ENCODE assay signal across 1 cellular context in the genomic region with DNA sequence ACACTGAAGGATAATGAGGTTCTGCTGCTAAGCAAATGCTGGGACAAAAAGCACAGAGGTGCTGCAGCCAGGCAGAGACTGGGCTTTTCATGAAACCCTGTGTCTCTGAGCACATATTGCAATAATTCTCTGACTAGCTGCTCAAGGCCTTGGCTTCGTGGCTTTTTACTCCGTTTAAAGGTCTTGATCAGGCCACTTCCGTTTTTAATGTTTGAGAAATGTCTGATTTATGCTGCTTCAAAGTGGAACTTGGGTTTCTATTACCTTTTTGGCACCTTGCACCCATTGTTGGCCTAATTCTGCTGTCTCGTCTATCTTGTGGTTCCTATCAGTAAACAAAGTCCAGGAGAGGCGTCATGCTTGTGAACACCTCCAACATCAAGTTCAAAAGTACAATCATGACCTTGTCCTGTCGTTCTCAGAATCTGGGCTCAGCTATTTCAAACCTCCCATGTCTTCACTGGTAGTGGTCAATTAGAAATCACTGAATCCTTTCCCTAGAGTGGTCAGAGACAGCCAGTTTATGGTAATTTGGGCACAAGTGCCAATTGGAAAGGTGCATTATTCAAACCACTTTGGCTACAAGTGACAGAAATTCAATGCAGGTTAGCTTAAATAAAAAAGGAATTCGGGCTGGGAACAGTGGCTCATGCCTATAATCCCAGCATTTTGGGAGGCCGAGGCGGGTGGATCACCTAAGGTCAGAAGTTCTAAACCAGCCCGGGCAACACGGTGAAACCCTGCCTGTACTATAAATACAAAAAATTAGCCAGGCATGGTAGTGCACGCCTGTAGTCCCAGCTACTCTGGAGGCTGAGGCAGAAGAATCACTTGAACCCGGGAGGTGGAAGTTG.
TF ChIP-seq lines count a peak whose summit lies in the region.

No MANE protein-coding gene starts in this region.

TF ChIP-seq in HepG2, 621 proteins besides CTCF, POLR2A, EP300 and RAD21 (continued from another document and continues in another):
- TF ChIP-seq ZNF275 (CRISPR knock-in tag; IDR thresholded peaks at IDR 0.05; ENCODE audit: borderline replicate concordance) (peak; percentile 76; the same call in 1 of the 2 replicates), ZFY (CRISPR knock-in tag; IDR thresholded peaks at IDR 0.05) (peak; percentile 53; the same call in 1 of the 2 replicates), ARID5B (CRISPR knock-in tag; IDR thresholded peaks at IDR 0.05) (peak; percentile 98), ZFP36L1 (CRISPR knock-in tag; IDR thresholded peaks at IDR 0.05) (no peak), IKZF4 (CRISPR knock-in tag; IDR thresholded peaks at IDR 0.05; ENCODE audit: borderline replicate concordance, low read depth, not compliant biosample characterization) (no peak), TOPORS (CRISPR knock-in tag; IDR thresholded peaks at IDR 0.05) (peak; percentile 94), JUND (CRISPR knock-in tag; IDR thresholded peaks at IDR 0.05) (no peak; the same call in 1 of the 2 replicates), SP140L (CRISPR knock-in tag; IDR thresholded peaks at IDR 0.05; ENCODE audit: borderline replicate concordance) (no peak), FOXC1 (CRISPR knock-in tag; IDR thresholded peaks at IDR 0.05; ENCODE audit: borderline replicate concordance) (no peak), ZNF605 (CRISPR knock-in tag; IDR thresholded peaks at IDR 0.05) (peak; percentile 77; the same call in 1 of the 2 replicates), ZNF234 (CRISPR knock-in tag; conservative IDR thresholded peaks at IDR 0.05) (no peak), BORCS8-MEF2B (CRISPR knock-in tag; IDR thresholded peaks at IDR 0.05) (peak; percentile 63; the same call in 1 of the 2 replicates), TGIF2 (CRISPR knock-in tag; IDR thresholded peaks at IDR 0.05) (peak; percentile 46; the same call in 1 of the 2 replicates), GTF2F1 (IDR thresholded peaks at IDR 0.05; ENCODE audit: low read length) (no peak), ZNF225 (CRISPR knock-in tag; IDR thresholded peaks at IDR 0.05) (no peak), ZNF761 (CRISPR knock-in tag; conservative IDR thresholded peaks at IDR 0.05) (no peak), SIN3B (IDR thresholded peaks at IDR 0.05; ENCODE audit: low read length) (no peak), ZSCAN20 (CRISPR knock-in tag; IDR thresholded peaks at IDR 0.05; ENCODE audit: borderline replicate concordance) (no peak), ZNF691 (CRISPR knock-in tag; IDR thresholded peaks at IDR 0.05; ENCODE audit: borderline replicate concordance, low read depth) (no peak), ZMYM2 (CRISPR knock-in tag; IDR thresholded peaks at IDR 0.05) (no peak), ZC3H4 (CRISPR knock-in tag; IDR thresholded peaks at IDR 0.05; ENCODE audit: borderline replicate concordance) (peak; percentile 51; the same call in 1 of the 2 replicates)
- TF ChIP-seq, protein P1, sequence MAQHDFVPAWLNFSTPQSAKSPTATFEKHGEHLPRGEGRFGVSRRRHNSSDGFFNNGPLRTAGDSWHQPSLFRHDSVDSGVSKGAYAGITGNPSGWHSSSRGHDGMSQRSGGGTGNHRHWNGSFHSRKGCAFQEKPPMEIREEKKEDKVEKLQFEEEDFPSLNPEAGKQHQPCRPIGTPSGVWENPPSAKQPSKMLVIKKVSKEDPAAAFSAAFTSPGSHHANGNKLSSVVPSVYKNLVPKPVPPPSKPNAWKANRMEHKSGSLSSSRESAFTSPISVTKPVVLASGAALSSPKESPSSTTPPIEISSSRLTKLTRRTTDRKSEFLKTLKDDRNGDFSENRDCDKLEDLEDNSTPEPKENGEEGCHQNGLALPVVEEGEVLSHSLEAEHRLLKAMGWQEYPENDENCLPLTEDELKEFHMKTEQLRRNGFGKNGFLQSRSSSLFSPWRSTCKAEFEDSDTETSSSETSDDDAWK (CRISPR knock-in tag; IDR thresholded peaks at IDR 0.05), result no peak
- TF ChIP-seq, protein P2, sequence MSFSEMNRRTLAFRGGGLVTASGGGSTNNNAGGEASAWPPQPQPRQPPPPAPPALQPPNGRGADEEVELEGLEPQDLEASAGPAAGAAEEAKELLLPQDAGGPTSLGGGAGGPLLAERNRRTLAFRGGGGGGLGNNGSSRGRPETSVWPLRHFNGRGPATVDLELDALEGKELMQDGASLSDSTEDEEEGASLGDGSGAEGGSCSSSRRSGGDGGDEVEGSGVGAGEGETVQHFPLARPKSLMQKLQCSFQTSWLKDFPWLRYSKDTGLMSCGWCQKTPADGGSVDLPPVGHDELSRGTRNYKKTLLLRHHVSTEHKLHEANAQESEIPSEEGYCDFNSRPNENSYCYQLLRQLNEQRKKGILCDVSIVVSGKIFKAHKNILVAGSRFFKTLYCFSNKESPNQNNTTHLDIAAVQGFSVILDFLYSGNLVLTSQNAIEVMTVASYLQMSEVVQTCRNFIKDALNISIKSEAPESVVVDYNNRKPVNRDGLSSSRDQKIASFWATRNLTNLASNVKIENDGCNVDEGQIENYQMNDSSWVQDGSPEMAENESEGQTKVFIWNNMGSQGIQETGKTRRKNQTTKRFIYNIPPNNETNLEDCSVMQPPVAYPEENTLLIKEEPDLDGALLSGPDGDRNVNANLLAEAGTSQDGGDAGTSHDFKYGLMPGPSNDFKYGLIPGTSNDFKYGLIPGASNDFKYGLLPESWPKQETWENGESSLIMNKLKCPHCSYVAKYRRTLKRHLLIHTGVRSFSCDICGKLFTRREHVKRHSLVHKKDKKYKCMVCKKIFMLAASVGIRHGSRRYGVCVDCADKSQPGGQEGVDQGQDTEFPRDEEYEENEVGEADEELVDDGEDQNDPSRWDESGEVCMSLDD (CRISPR knock-in tag; IDR thresholded peaks at IDR 0.05; ENCODE audit: borderline replicate concordance), result no peak
- TF ChIP-seq, protein P3, sequence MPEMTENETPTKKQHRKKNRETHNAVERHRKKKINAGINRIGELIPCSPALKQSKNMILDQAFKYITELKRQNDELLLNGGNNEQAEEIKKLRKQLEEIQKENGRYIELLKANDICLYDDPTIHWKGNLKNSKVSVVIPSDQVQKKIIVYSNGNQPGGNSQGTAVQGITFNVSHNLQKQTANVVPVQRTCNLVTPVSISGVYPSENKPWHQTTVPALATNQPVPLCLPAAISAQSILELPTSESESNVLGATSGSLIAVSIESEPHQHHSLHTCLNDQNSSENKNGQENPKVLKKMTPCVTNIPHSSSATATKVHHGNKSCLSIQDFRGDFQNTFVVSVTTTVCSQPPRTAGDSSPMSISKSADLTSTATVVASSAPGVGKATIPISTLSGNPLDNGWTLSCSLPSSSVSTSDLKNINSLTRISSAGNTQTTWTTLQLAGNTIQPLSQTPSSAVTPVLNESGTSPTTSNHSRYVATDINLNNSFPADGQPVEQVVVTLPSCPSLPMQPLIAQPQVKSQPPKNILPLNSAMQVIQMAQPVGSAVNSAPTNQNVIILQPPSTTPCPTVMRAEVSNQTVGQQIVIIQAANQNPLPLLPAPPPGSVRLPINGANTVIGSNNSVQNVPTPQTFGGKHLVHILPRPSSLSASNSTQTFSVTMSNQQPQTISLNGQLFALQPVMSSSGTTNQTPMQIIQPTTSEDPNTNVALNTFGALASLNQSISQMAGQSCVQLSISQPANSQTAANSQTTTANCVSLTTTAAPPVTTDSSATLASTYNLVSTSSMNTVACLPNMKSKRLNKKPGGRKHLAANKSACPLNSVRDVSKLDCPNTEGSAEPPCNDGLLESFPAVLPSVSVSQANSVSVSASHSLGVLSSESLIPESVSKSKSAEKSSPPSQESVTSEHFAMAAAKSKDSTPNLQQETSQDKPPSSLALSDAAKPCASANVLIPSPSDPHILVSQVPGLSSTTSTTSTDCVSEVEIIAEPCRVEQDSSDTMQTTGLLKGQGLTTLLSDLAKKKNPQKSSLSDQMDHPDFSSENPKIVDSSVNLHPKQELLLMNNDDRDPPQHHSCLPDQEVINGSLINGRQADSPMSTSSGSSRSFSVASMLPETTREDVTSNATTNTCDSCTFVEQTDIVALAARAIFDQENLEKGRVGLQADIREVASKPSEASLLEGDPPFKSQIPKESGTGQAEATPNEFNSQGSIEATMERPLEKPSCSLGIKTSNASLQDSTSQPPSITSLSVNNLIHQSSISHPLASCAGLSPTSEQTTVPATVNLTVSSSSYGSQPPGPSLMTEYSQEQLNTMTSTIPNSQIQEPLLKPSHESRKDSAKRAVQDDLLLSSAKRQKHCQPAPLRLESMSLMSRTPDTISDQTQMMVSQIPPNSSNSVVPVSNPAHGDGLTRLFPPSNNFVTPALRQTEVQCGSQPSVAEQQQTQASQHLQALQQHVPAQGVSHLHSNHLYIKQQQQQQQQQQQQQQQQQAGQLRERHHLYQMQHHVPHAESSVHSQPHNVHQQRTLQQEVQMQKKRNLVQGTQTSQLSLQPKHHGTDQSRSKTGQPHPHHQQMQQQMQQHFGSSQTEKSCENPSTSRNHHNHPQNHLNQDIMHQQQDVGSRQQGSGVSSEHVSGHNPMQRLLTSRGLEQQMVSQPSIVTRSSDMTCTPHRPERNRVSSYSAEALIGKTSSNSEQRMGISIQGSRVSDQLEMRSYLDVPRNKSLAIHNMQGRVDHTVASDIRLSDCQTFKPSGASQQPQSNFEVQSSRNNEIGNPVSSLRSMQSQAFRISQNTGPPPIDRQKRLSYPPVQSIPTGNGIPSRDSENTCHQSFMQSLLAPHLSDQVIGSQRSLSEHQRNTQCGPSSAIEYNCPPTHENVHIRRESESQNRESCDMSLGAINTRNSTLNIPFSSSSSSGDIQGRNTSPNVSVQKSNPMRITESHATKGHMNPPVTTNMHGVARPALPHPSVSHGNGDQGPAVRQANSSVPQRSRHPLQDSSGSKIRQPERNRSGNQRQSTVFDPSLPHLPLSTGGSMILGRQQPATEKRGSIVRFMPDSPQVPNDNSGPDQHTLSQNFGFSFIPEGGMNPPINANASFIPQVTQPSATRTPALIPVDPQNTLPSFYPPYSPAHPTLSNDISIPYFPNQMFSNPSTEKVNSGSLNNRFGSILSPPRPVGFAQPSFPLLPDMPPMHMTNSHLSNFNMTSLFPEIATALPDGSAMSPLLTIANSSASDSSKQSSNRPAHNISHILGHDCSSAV (CRISPR knock-in tag; IDR thresholded peaks at IDR 0.05; ENCODE audit: borderline replicate concordance), result no peak
- TF ChIP-seq, protein P4, sequence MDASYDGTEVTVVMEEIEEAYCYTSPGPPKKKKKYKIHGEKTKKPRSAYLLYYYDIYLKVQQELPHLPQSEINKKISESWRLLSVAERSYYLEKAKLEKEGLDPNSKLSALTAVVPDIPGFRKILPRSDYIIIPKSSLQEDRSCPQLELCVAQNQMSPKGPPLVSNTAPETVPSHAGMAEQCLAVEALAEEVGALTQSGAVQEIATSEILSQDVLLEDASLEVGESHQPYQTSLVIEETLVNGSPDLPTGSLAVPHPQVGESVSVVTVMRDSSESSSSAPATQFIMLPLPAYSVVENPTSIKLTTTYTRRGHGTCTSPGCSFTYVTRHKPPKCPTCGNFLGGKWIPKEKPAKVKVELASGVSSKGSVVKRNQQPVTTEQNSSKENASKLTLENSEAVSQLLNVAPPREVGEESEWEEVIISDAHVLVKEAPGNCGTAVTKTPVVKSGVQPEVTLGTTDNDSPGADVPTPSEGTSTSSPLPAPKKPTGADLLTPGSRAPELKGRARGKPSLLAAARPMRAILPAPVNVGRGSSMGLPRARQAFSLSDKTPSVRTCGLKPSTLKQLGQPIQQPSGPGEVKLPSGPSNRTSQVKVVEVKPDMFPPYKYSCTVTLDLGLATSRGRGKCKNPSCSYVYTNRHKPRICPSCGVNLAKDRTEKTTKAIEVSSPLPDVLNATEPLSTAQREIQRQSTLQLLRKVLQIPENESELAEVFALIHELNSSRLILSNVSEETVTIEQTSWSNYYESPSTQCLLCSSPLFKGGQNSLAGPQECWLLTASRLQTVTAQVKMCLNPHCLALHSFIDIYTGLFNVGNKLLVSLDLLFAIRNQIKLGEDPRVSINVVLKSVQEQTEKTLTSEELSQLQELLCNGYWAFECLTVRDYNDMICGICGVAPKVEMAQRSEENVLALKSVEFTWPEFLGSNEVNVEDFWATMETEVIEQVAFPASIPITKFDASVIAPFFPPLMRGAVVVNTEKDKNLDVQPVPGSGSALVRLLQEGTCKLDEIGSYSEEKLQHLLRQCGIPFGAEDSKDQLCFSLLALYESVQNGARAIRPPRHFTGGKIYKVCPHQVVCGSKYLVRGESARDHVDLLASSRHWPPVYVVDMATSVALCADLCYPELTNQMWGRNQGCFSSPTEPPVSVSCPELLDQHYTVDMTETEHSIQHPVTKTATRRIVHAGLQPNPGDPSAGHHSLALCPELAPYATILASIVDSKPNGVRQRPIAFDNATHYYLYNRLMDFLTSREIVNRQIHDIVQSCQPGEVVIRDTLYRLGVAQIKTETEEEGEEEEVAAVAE (CRISPR knock-in tag; IDR thresholded peaks at IDR 0.05; ENCODE audit: borderline replicate concordance), result 0 out of 2 replicates have a peak, but pooled peaks have one; percentile 80
